8 cellular contexts compared by ENCODE assay signal in the genomic region with DNA sequence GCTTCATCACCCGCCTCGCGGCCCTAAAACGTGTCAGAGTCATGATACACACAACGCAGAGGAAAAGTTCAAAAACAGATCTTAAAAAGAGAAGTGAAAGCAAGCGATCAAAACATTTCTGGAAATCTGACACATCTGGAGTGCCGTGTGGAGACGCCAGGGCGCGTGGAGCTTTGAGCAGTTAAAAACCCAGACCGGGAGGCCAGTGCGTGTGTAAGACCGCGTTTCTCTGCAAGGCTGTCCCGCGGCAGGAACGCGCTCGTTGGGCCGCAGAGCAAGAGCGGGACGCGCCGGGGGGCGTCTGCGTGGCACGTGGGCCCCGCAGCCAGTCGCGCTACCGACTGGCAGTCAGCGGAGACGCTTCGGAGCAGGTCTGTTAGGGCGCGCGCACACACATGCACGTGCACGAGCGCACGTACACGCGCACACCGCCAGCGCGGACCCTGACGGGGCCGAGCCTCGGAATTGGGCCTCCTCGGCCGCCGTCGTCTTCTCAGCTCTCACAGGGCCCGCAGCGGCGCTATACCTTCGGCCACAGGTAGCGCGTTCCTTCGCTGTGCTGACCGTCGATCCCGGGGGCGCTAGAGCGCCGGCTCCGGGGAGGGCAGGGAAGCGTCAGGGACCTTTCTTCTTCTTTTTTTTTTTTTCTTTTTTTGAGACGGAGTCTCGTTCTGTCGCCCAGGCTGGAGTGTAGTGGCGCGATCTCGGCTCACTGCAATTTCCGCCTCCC. TPM values are rescaled to one million over a fixed set of nuclear protein-coding genes. Genes with fewer than 3 reads are reported as not detected.
A peak's percentile ranks its signal among the peaks of the same experiment; 100 is the strongest.
DNase-seq lines count a peak whose midpoint lies in the region; ATAC-seq and TF ChIP-seq lines count a peak whose summit lies in the region.

No MANE protein-coding gene starts in this region.

- peak; percentile 53 for TF ChIP-seq CTCF in DOHH2 (IDR thresholded peaks at IDR 0.05; ENCODE audit: low read depth, low read length, poor library complexity, severe bottlenecking)
- peak; percentile 85 for TF ChIP-seq CTCF in foreskin keratinocyte (conservative IDR thresholded peaks at IDR 0.05)
- TF ChIP-seq CTCF in neural progenitor cell (IDR thresholded peaks at IDR 0.05): peak; percentile 66

- H3K27ac ChIP-seq in DOHH2 (ENCODE audit: low read depth, low read length): peak overlapping the region; percentile 96
- peak overlapping the region; percentile 67 for H3K27ac ChIP-seq in KOPT-K1 (ENCODE audit: low read depth, low read length, poor library complexity, severe bottlenecking)
- no peak overlapping the region for H3K27ac ChIP-seq in foreskin keratinocyte
- no peak overlapping the region for H3K27ac ChIP-seq in neural progenitor cell
- H3K27ac ChIP-seq in stomach smooth muscle (ENCODE audit: low read length): peak overlapping the region; percentile 61

- H3K4me3 ChIP-seq in DOHH2 (ENCODE audit: low read length) (peak overlapping the region; percentile 86), neural progenitor cell (peak overlapping the region; percentile 46), stomach smooth muscle (ENCODE audit: low read length in 2 of 2) (peak overlapping the region; percentile 85 to 93)

- no peaks in the 10 kb centered on the region for H3K36me3 Mint-ChIP-seq in neural progenitor cell

- H3K4me1 Mint-ChIP-seq in neural progenitor cell: peaks cover 4% of the 10 kb centered on the region

- peak overlapping the region; percentile 79 for H2AFZ ChIP-seq in neural progenitor cell (replicated peaks)

- no peaks in the 10 kb centered on the region for H3K27me3 Mint-ChIP-seq in neural progenitor cell (ENCODE audit: insufficient read depth, low read depth)

- peaks cover 14% of the 10 kb centered on the region for H3K79me2 ChIP-seq in DOHH2 (ENCODE audit: control insufficient read depth, low read length)
- H3K79me2 ChIP-seq in neural progenitor cell (ENCODE audit: low read depth): no peaks in the 10 kb centered on the region

- H4K20me1 ChIP-seq in DOHH2 (ENCODE audit: control insufficient read depth, insufficient read depth, low read depth, low read length) (no peaks in the 10 kb centered on the region), neural progenitor cell (ENCODE audit: low read depth) (no peaks in the 10 kb centered on the region)

- H3K36me3 ChIP-seq in DOHH2 (ENCODE audit: control insufficient read depth, low read length): peaks cover 14% of the 10 kb centered on the region
- H3K36me3 ChIP-seq in KOPT-K1 (ENCODE audit: insufficient read depth, low read length): no peaks in the 10 kb centered on the region
- H3K36me3 ChIP-seq in neural progenitor cell: no peaks in the 10 kb centered on the region
- no peaks in the 10 kb centered on the region for H3K36me3 ChIP-seq in stomach smooth muscle (ENCODE audit: control insufficient read depth in 2 of 2, insufficient read depth in 2 of 2, low read length in 2 of 2)

- ATAC-seq in GM21737 (IDR thresholded peaks at IDR 0.05; ENCODE audit: unreplicated experiment) (peak; percentile 86), foreskin keratinocyte (peak; percentile 93)

- H3K4me3 Mint-ChIP-seq in neural progenitor cell: peak overlapping the region; percentile 79

- DNase-seq in SIG-M5 (lab: John Stamatoyannopoulos, UW) (peak; percentile 85), foreskin keratinocyte (peak; percentile 82 to 91), neural progenitor cell (ENCODE audit: low spot score) (peak; percentile 97)
- DNase-seq in activated naive CD4-positive, alpha-beta T cell (lab: John Stamatoyannopoulos, UW): peak; percentile 72 to 88 (median 80)

- H3F3A ChIP-seq in DOHH2 (ENCODE audit: control insufficient read depth, insufficient read depth) (peaks cover 6% of the 10 kb centered on the region), neural progenitor cell (ENCODE audit: low read depth) (peaks cover 10% of the 10 kb centered on the region)

- H3K9ac ChIP-seq in neural progenitor cell (no peak overlapping the region), stomach smooth muscle (ENCODE audit: low read length in 2 of 2) (peak overlapping the region; percentile 78)

- H3K27ac Mint-ChIP-seq in neural progenitor cell: no peak overlapping the region

- no peaks in the 10 kb centered on the region for H3K9me3 Mint-ChIP-seq in neural progenitor cell

- peak overlapping the region; percentile 86 for H3K4me2 ChIP-seq in DOHH2 (ENCODE audit: low read length)
- H3K4me2 ChIP-seq in neural progenitor cell: peak overlapping the region; percentile 73

- H3K27me3 ChIP-seq in DOHH2 (ENCODE audit: control insufficient read depth, low read length): no peaks in the 10 kb centered on the region
- no peaks in the 10 kb centered on the region for H3K27me3 ChIP-seq in foreskin keratinocyte
- peaks cover 9% of the 10 kb centered on the region for H3K27me3 ChIP-seq in neural progenitor cell
- no peaks in the 10 kb centered on the region for H3K27me3 ChIP-seq in stomach smooth muscle (ENCODE audit: control insufficient read depth in 1 of 2, insufficient read depth in 2 of 2, low read length in 2 of 2)

- H3K4me1 ChIP-seq in DOHH2 (ENCODE audit: control insufficient read depth, low read length) (peaks cover 48% of the 10 kb centered on the region), foreskin keratinocyte (no peaks in the 10 kb centered on the region), neural progenitor cell (no peaks in the 10 kb centered on the region), stomach smooth muscle (ENCODE audit: control insufficient read depth, insufficient read depth, low read length) (peaks cover 11% of the 10 kb centered on the region)

- H3K9me3 ChIP-seq in DOHH2 (ENCODE audit: control insufficient read depth, insufficient read depth, low read length) (peaks cover 8% of the 10 kb centered on the region; the same call in 1 of the 2 replicates), KOPT-K1 (ENCODE audit: insufficient read depth, low read length, poor library complexity, severe bottlenecking) (no peaks in the 10 kb centered on the region), neural progenitor cell (ENCODE audit: low read depth) (no peaks in the 10 kb centered on the region), stomach smooth muscle (ENCODE audit: control insufficient read depth in 2 of 2, low read length in 2 of 2) (no peaks in the 10 kb centered on the region)

- no peaks in the 10 kb centered on the region for H3K9me2 ChIP-seq in DOHH2 (replicated peaks; ENCODE audit: control insufficient read depth, low read length)

RNA-seq across cellular contexts. Expression of a gene that starts 35.8 kb away (rescaled TPM):
- total RNA-seq in foreskin keratinocyte (51.4 and 52.1 TPM in 2 replicates), neural progenitor cell (ENCODE audit: low replicate concordance) (17.3 and 25.3 TPM in 2 replicates)
- polyA plus RNA-seq in foreskin keratinocyte: 13.4 and 15.0 TPM in 2 replicates

Comparison
In these comparisons a context has a peak if more than half of its experiments do, and no peak if none do; other contexts are left out.
1. H3K27ac ChIP-seq: peak in DOHH2 (single experiment), KOPT-K1 (single experiment) and stomach smooth muscle (single experiment); none in foreskin keratinocyte (single experiment) and neural progenitor cell (single experiment).
2. Peak in every context shown above with its lines, with median percentiles within 50 percentile points of each other: H3K4me3 ChIP-seq, CTCF ChIP-seq and DNase-seq.